9 cellular contexts compared by ENCODE assay signal in genomic region chr20:62387993-62388635, GRCh38. TPM values are rescaled to one million over a fixed set of nuclear protein-coding genes. Genes with fewer than 3 reads are reported as not detected.
DNase-seq lines count a peak whose midpoint lies in the region; ATAC-seq, FAIRE-seq and TF ChIP-seq lines count a peak whose summit lies in the region.
"Had no signal": no experiment of that assay in that cellular context is flagged by ENCODE, and none has a peak within 500 bp of the region (broad histone marks: within the 10 kb centered on the region; RNA-seq: fewer than 3 reads in every experiment).

No MANE protein-coding gene starts in this region.

- peaks cover 10% of the 10 kb centered on the region for H4K20me1 ChIP-seq in keratinocyte (ENCODE audit: control insufficient read depth, extremely low read depth, insufficient read depth, low read length)

- peaks cover 18% of the 10 kb centered on the region for H3K4me1 ChIP-seq in keratinocyte (ENCODE audit: control insufficient read depth, extremely low read depth, insufficient read depth, low read length)
- peaks cover 7 to 28% of the 10 kb centered on the region in 2 donors for H3K4me1 ChIP-seq in thoracic aorta (ENCODE audit: control insufficient read depth in 1 of 2, low read depth in 2 of 2)

- peaks cover 40% of the 10 kb centered on the region for H3K4me1 Mint-ChIP-seq in activated T-cell treated with anti-CD3 and anti-CD28 coated beads, Interleukin-2, amount 50 U/mL, for 4 hours (ENCODE audit: low read depth)

- no peaks in the 10 kb centered on the region for H3K27me3 Mint-ChIP-seq in activated T-cell treated with anti-CD3 and anti-CD28 coated beads, Interleukin-2, amount 50 U/mL, for 4 hours (ENCODE audit: low read depth)

- H3K9me3 ChIP-seq in keratinocyte (ENCODE audit: control insufficient read depth, low read depth, low read length) (no peaks in the 10 kb centered on the region), thoracic aorta (no peaks in the 10 kb centered on the region)

- H3K27me3 ChIP-seq in keratinocyte (ENCODE audit: control insufficient read depth, extremely low read depth, insufficient read depth, low read length), result no peaks in the 10 kb centered on the region
- no peaks in the 10 kb centered on the region for H3K27me3 ChIP-seq in thoracic aorta (replicated peaks; ENCODE audit: insufficient read depth)

- H3K36me3 Mint-ChIP-seq in activated T-cell treated with anti-CD3 and anti-CD28 coated beads, Interleukin-2, amount 50 U/mL, for 4 hours (ENCODE audit: insufficient read depth), result peaks cover 28% of the 10 kb centered on the region
- peaks cover 29 to 32% of the 10 kb centered on the region in 2 donors for H3K36me3 Mint-ChIP-seq in activated naive CD4-positive, alpha-beta T cell treated with anti-CD3 and anti-CD28 coated beads, Interleukin-2, amount 50 U/mL, for 72 hours

- H2AFZ ChIP-seq in keratinocyte (ENCODE audit: control insufficient read depth, low read length), result no peak overlapping the region

- peak; percentile 27 for DNase-seq in activated T-cell treated with anti-CD3 and anti-CD28 coated beads, Interleukin-2, amount 50 U/mL, for 4 hours
- DNase-seq in activated T-cell treated with anti-CD3 and anti-CD28 coated beads for 4 hours (no peak), keratinocyte (ENCODE audit: low read depth, low spot score) (no peak), thoracic aorta (ENCODE audit: low spot score) (no peak), SHP77 treated with DMSO at 0.1 percent for 48 hours (lab: John Stamatoyannopoulos, UW) (no peak)
- DNase-seq in activated naive CD4-positive, alpha-beta T cell treated with anti-CD3 and anti-CD28 coated beads, Interleukin-2, amount 50 U/mL, for 72 hours (ENCODE audit: low spot score in 2 of 2), result no peak
- DNase-seq: central memory CD4-positive, alpha-beta T cell had no signal

- peaks cover 59% of the 10 kb centered on the region for H3K79me2 ChIP-seq in keratinocyte (ENCODE audit: control insufficient read depth, insufficient read depth, low read length)

- peak overlapping the region; percentile 88 to 93 for H3K27ac Mint-ChIP-seq in activated naive CD4-positive, alpha-beta T cell treated with anti-CD3 and anti-CD28 coated beads, Interleukin-2, amount 50 U/mL, for 72 hours

- no peak for ATAC-seq in activated T-cell treated with anti-CD3 and anti-CD28 coated beads, Interleukin-2, amount 50 U/mL, for 4 hours
- ATAC-seq in activated naive CD4-positive, alpha-beta T cell treated with anti-CD3 and anti-CD28 coated beads, Interleukin-2, amount 50 U/mL, for 72 hours, result no peak
- no peak for ATAC-seq in thoracic aorta (ENCODE audit: insufficient number of reproducible peaks, low FRiP score, low read depth)
- ATAC-seq in GM18505 (IDR thresholded peaks at IDR 0.05; ENCODE audit: unreplicated experiment), result no peak
- no peak for ATAC-seq in HG03025 (IDR thresholded peaks at IDR 0.05; ENCODE audit: low FRiP score, unreplicated experiment)

- H3K4me3 ChIP-seq in keratinocyte (ENCODE audit: control insufficient read depth in 2 of 3, extremely low read depth in 1 of 3, insufficient read depth in 2 of 3, low read depth in 1 of 3, low read length in 3 of 3), result peak overlapping the region; percentile 89 to 99 (median 90)
- H3K4me3 ChIP-seq in thoracic aorta, result peak overlapping the region; percentile 82

- dilution Hi-C loops in keratinocyte (cut with MboI; ENCODE audit: extremely low pct_ligation_motif_present, low sequenced_read_pairs), result no loop called here

- no peaks in the 10 kb centered on the region for H3K9me3 Mint-ChIP-seq in activated T-cell treated with anti-CD3 and anti-CD28 coated beads, Interleukin-2, amount 50 U/mL, for 4 hours
- H3K9me3 Mint-ChIP-seq in activated naive CD4-positive, alpha-beta T cell treated with anti-CD3 and anti-CD28 coated beads, Interleukin-2, amount 50 U/mL, for 72 hours, result no peaks in the 10 kb centered on the region

- FAIRE-seq in keratinocyte (lab: Jason Lieb, UNC), result no peak

- peaks cover 18 to 25% of the 10 kb centered on the region in 2 experiments for H3K36me3 ChIP-seq in keratinocyte (ENCODE audit: control insufficient read depth in 2 of 2, extremely low read depth in 1 of 2, insufficient read depth in 2 of 2, low read length in 2 of 2)
- peaks cover 17% of the 10 kb centered on the region for H3K36me3 ChIP-seq in thoracic aorta

- H3K4me2 ChIP-seq in keratinocyte (ENCODE audit: control insufficient read depth, extremely low read depth, insufficient read depth, low read depth, low read length), result peak overlapping the region; percentile 72

- H3K4me3 Mint-ChIP-seq in activated T-cell treated with anti-CD3 and anti-CD28 coated beads, Interleukin-2, amount 50 U/mL, for 4 hours, result peak overlapping the region; percentile 93

- no peaks in the 10 kb centered on the region for H3K9me1 ChIP-seq in keratinocyte (ENCODE audit: control insufficient read depth, extremely low read depth, insufficient read depth, low read length)

- peak overlapping the region; percentile 93 for H3K9ac ChIP-seq in keratinocyte (ENCODE audit: control insufficient read depth, extremely low read depth, insufficient read depth, low read length)

- H3K27ac ChIP-seq in keratinocyte (ENCODE audit: control insufficient read depth, insufficient read depth, low read length) (peak overlapping the region; percentile 71), thoracic aorta (peak overlapping the region in 1 of 2 donors; percentile 24)

- TF ChIP-seq POLR2A in GM18505 (IDR thresholded peaks at IDR 0.05; ENCODE audit: borderline replicate concordance, extremely low read depth, insufficient read depth, insufficient read length), result no peak

- TF ChIP-seq CTCF in keratinocyte (optimal IDR thresholded peaks at IDR 0.05 in 1 of 3, IDR thresholded peaks at IDR 0.05 in 1 of 3, conservative IDR thresholded peaks at IDR 0.05 in 1 of 3; ENCODE audit: extremely low read depth in 1 of 3, insufficient read depth in 2 of 3, low read length in 3 of 3) (no peak), thoracic aorta (IDR thresholded peaks at IDR 0.05) (no peak)

RNA-seq across cellular contexts. Expression of gene RPS21, which starts 1.2 kb away (rescaled TPM):
- total RNA-seq in activated T-cell treated with anti-CD3 and anti-CD28 coated beads, Interleukin-2, amount 50 U/mL, for 4 hours, result 1,000 to 10,000 TPM; 2,653 to 2,730 (median 2,725) TPM
- total RNA-seq in activated naive CD4-positive, alpha-beta T cell treated with anti-CD3 and anti-CD28 coated beads, Interleukin-2, amount 50 U/mL, for 72 hours, result 1,000 to 10,000 TPM; 2,243 to 2,653 TPM
- polyA plus RNA-seq in keratinocyte, result 2,971 to 5,490 TPM (median 3,874 TPM) in 3 replicates
- 984 TPM for polyA plus RNA-seq in keratinocyte (2011; ENCODE audit: low read depth)
- polyA plus RNA-seq in keratinocyte (2011; cell fraction: cytosol; rRNA removed), result 1,407 and 2,786 TPM in 2 replicates
- 1,324 and 1,818 TPM in 2 replicates for polyA plus RNA-seq in keratinocyte (2011; cell fraction: nucleus; rRNA removed)
- 3,853 and 4,653 TPM in 2 replicates for polyA plus RNA-seq in keratinocyte (2012; ENCODE audit: low replicate concordance)
- 724 to 1,431 TPM (median 1,117 TPM) in 3 replicates for polyA minus RNA-seq in keratinocyte
- 1,444 TPM for polyA minus RNA-seq in keratinocyte (2011; cell fraction: cytosol; rRNA and poly(A)+ RNA removed)
- polyA minus RNA-seq in keratinocyte (2011; cell fraction: nucleus; rRNA and poly(A)+ RNA removed), result 353 and 441 TPM in 2 replicates
- 1,000 to 10,000 TPM; 1,025 to 2,724 TPM for total RNA-seq in thoracic aorta

RNA-seq across cellular contexts. Expression of gene CABLES2, which starts 19.0 kb away (rescaled TPM):
- 1 to 10 TPM; 6.1 to 7.9 (median 6.9) TPM for total RNA-seq in activated T-cell treated with anti-CD3 and anti-CD28 coated beads, Interleukin-2, amount 50 U/mL, for 4 hours
- 1 to 10 TPM; 5.8 to 6.4 TPM for total RNA-seq in activated naive CD4-positive, alpha-beta T cell treated with anti-CD3 and anti-CD28 coated beads, Interleukin-2, amount 50 U/mL, for 72 hours
- 1.9 to 4.6 TPM (median 2.2 TPM) in 3 replicates for polyA plus RNA-seq in keratinocyte
- polyA plus RNA-seq in keratinocyte (2011; ENCODE audit: low read depth), result 2.3 TPM
- 2.5 and 3.3 TPM in 2 replicates for polyA plus RNA-seq in keratinocyte (2011; cell fraction: cytosol; rRNA removed)
- polyA plus RNA-seq in keratinocyte (2011; cell fraction: nucleus; rRNA removed), result 3.8 and 4.1 TPM in 2 replicates
- 2.5 and 4.4 TPM in 2 replicates for polyA plus RNA-seq in keratinocyte (2012; ENCODE audit: low replicate concordance)
- polyA minus RNA-seq in keratinocyte, result 3.0 to 5.1 TPM (median 3.0 TPM) in 3 replicates
- 3.1 TPM for polyA minus RNA-seq in keratinocyte (2011; cell fraction: cytosol; rRNA and poly(A)+ RNA removed)
- 2.1 and 2.3 TPM in 2 replicates for polyA minus RNA-seq in keratinocyte (2011; cell fraction: nucleus; rRNA and poly(A)+ RNA removed)
- total RNA-seq in thoracic aorta, result 1 to 10 TPM; 2.1 to 9.2 TPM

RNA-seq across cellular contexts. Expression of gene LAMA5, which starts 21.0 kb away (rescaled TPM):
- 1 to 10 TPM in 1 of 3 donors, under 1 TPM in 2; 0.82 to 1.0 (median 0.84) TPM for total RNA-seq in activated T-cell treated with anti-CD3 and anti-CD28 coated beads, Interleukin-2, amount 50 U/mL, for 4 hours
- total RNA-seq in activated naive CD4-positive, alpha-beta T cell treated with anti-CD3 and anti-CD28 coated beads, Interleukin-2, amount 50 U/mL, for 72 hours, result under 1 TPM; 0.36 to 0.95 TPM
- 6.9 to 17.9 TPM (median 8.7 TPM) in 3 replicates for polyA plus RNA-seq in keratinocyte
- polyA plus RNA-seq in keratinocyte (2011; ENCODE audit: low read depth), result 51.0 TPM
- 1.6 and 8.1 TPM in 2 replicates for polyA plus RNA-seq in keratinocyte (2011; cell fraction: cytosol; rRNA removed)
- 101 and 177 TPM in 2 replicates for polyA plus RNA-seq in keratinocyte (2011; cell fraction: nucleus; rRNA removed)
- 54.5 and 61.7 TPM in 2 replicates for polyA plus RNA-seq in keratinocyte (2012; ENCODE audit: low replicate concordance)
- polyA minus RNA-seq in keratinocyte, result 24.2 to 50.5 TPM (median 24.6 TPM) in 3 replicates
- polyA minus RNA-seq in keratinocyte (2011; cell fraction: cytosol; rRNA and poly(A)+ RNA removed), result 43.2 TPM
- 183 and 196 TPM in 2 replicates for polyA minus RNA-seq in keratinocyte (2011; cell fraction: nucleus; rRNA and poly(A)+ RNA removed)
- 100 to 1,000 TPM; 289 to 333 TPM for total RNA-seq in thoracic aorta

RNA-seq across cellular contexts. Expression of gene RBBP8NL, which starts 39.2 kb away (rescaled TPM):
- not detected for total RNA-seq in activated T-cell treated with anti-CD3 and anti-CD28 coated beads, Interleukin-2, amount 50 U/mL, for 4 hours
- not detected for total RNA-seq in activated naive CD4-positive, alpha-beta T cell treated with anti-CD3 and anti-CD28 coated beads, Interleukin-2, amount 50 U/mL, for 72 hours
- 0.05 to 0.26 TPM (median 0.13 TPM) in 3 replicates for polyA plus RNA-seq in keratinocyte
- 0.27 TPM for polyA plus RNA-seq in keratinocyte (2011; ENCODE audit: low read depth)
- 0.02 and 0.06 TPM in 2 replicates for polyA plus RNA-seq in keratinocyte (2011; cell fraction: cytosol; rRNA removed)
- 0.08 and 0.28 TPM in 2 replicates for polyA plus RNA-seq in keratinocyte (2011; cell fraction: nucleus; rRNA removed)
- polyA plus RNA-seq in keratinocyte (2012; ENCODE audit: low replicate concordance), result 0.07 and 0.23 TPM in 2 replicates
- not detected in 3 replicates for polyA minus RNA-seq in keratinocyte
- polyA minus RNA-seq in keratinocyte (2011; cell fraction: cytosol; rRNA and poly(A)+ RNA removed), result not detected
- polyA minus RNA-seq in keratinocyte (2011; cell fraction: nucleus; rRNA and poly(A)+ RNA removed), result 0.21 TPM in 1 of 2 replicates, not detected in the other
- total RNA-seq in thoracic aorta, result not detected

Comparison
In these comparisons a context has a peak if more than half of its experiments do, and no peak if none do; other contexts are left out.
1. RNA of gene LAMA5, which starts 21.0 kb away (total RNA-seq): 289 to 333 TPM in thoracic aorta; 0.36 to 0.95 TPM in activated naive CD4-positive, alpha-beta T cell treated with anti-CD3 and anti-CD28 coated beads, Interleukin-2, amount 50 U/mL, for 72 hours and 0.82 to 1.0 TPM in activated T-cell treated with anti-CD3 and anti-CD28 coated beads, Interleukin-2, amount 50 U/mL, for 4 hours; every median in the first group is over 100 times any median in the second.